ENCODE assay signal across 21 cellular contexts in genomic region chr2:16219292-16219975, GRCh38.
"Had no signal": no experiment of that assay in that cellular context is flagged by ENCODE, and none has a peak within 500 bp of the region (broad histone marks: within the 10 kb centered on the region; RNA-seq: fewer than 3 reads in every experiment).

No MANE protein-coding gene starts in this region.

- H3K4me1 Mint-ChIP-seq: memory B cell; naive thymus-derived CD4-positive, alpha-beta T cell; stimulated activated memory B cell treated with anti-CD40 and anti-IgM and Interleukin-4, amounts not matched to agents 10 μg/mL and 1 μg/mL and 100 μg/mL, for 72 hours; stimulated activated naive CD8-positive, alpha-beta T cell treated with anti-CD3 and anti-CD28 coated beads, Interleukin-15, amount 100 ng/mL, for 72 hours had no signal

- H3K27ac Mint-ChIP-seq: memory B cell; naive thymus-derived CD4-positive, alpha-beta T cell; natural killer cell treated with Interleukin-12 subunit alpha and Interleukin-12 subunit beta and Interleukin-15 and Interleukin-18, amount 100 ng/mL, for 72 hours; progenitor cell of endocrine pancreas; stimulated activated memory B cell treated with anti-CD40 and anti-IgM and Interleukin-4, amounts not matched to agents 10 μg/mL and 1 μg/mL and 100 μg/mL, for 72 hours; stimulated activated naive CD8-positive, alpha-beta T cell treated with anti-CD3 and anti-CD28 coated beads, Interleukin-15, amount 100 ng/mL, for 72 hours had no signal

- H3K36me3 Mint-ChIP-seq: memory B cell; naive thymus-derived CD4-positive, alpha-beta T cell; natural killer cell treated with Interleukin-12 subunit alpha and Interleukin-12 subunit beta and Interleukin-15 and Interleukin-18, amount 100 ng/mL, for 72 hours; stimulated activated memory B cell treated with anti-CD40 and anti-IgM and Interleukin-4, amounts not matched to agents 10 μg/mL and 1 μg/mL and 100 μg/mL, for 72 hours had no signal

- H3K9me3 ChIP-seq: left ventricle myocardium inferior, mucosa of descending colon, ovary, right atrium auricular region, right lobe of liver, transverse colon, upper lobe of left lung had no signal

- H3K4me3 ChIP-seq: left ventricle myocardium inferior, lung, mucosa of descending colon, ovary, right atrium auricular region, right lobe of liver, smooth muscle cell, transverse colon, upper lobe of left lung had no signal

- H3K4me2 ChIP-seq: smooth muscle cell had no signal

- H3K36me3 ChIP-seq: left ventricle myocardium inferior, ovary, right atrium auricular region, right lobe of liver, transverse colon, upper lobe of left lung had no signal

- H3K27ac ChIP-seq: left ventricle myocardium inferior, ovary, right atrium auricular region, right lobe of liver, transverse colon, upper lobe of left lung had no signal

- H3K4me3 Mint-ChIP-seq: memory B cell; naive thymus-derived CD4-positive, alpha-beta T cell; natural killer cell treated with Interleukin-12 subunit alpha and Interleukin-12 subunit beta and Interleukin-15 and Interleukin-18, amount 100 ng/mL, for 72 hours; stimulated activated memory B cell treated with anti-CD40 and anti-IgM and Interleukin-4, amounts not matched to agents 10 μg/mL and 1 μg/mL and 100 μg/mL, for 72 hours; stimulated activated naive CD8-positive, alpha-beta T cell treated with anti-CD3 and anti-CD28 coated beads, Interleukin-15, amount 100 ng/mL, for 72 hours had no signal

- ATAC-seq: naive thymus-derived CD4-positive, alpha-beta T cell; natural killer cell treated with Interleukin-12 subunit alpha and Interleukin-12 subunit beta and Interleukin-15 and Interleukin-18, amount 100 ng/mL, for 72 hours; stimulated activated memory B cell treated with anti-CD40 and anti-IgM and Interleukin-4, amounts not matched to agents 10 μg/mL and 1 μg/mL and 100 μg/mL, for 72 hours had no signal

- H3K9me3 Mint-ChIP-seq: natural killer cell treated with Interleukin-12 subunit alpha and Interleukin-12 subunit beta and Interleukin-15 and Interleukin-18, amount 100 ng/mL, for 72 hours; stimulated activated naive CD8-positive, alpha-beta T cell treated with anti-CD3 and anti-CD28 coated beads, Interleukin-15, amount 100 ng/mL, for 72 hours had no signal

- H3K4me1 ChIP-seq: right atrium auricular region, right lobe of liver, transverse colon, upper lobe of left lung had no signal

- DNase-seq: left ventricle myocardium inferior; midbrain; naive thymus-derived CD4-positive, alpha-beta T cell; ovary; stimulated activated CD4-positive, alpha-beta T cell treated with anti-CD3 and anti-CD28 coated beads, Interleukin-1b, Interleukin-23, amount 100 ng/mL, for 48 hours; stimulated activated CD4-positive, alpha-beta T cell treated with anti-CD3 and anti-CD28 coated beads, Interleukin-2, amount 100 ng/mL, for 48 hours; stimulated activated CD4-positive, alpha-beta T cell treated with anti-CD3 and anti-CD28 coated beads, Interleukin-4, amount 100 ng/mL, for 4 hours; stimulated activated CD8-positive, alpha-beta memory T cell treated with anti-CD3 and anti-CD28 coated beads, Interleukin-4, amount 100 ng/mL, for 48 hours; stimulated activated naive CD4-positive, alpha-beta T cell treated with Interleukin-2 at 50 U/mL for 16 hours; stimulated activated naive CD8-positive, alpha-beta T cell treated with anti-CD3 and anti-CD28 coated beads, Interleukin-15, amount 100 ng/mL, for 72 hours had no signal

- H3K27me3 ChIP-seq: ovary, right atrium auricular region, right lobe of liver, transverse colon, upper lobe of left lung had no signal
